ENCODE assay signal across 8 cellular contexts in genomic region chr20:32470025-32470861, GRCh38.
A peak's percentile ranks its signal among the peaks of the same experiment; 100 is the strongest.
DNase-seq lines count a peak whose midpoint lies in the region; ATAC-seq and TF ChIP-seq lines count a peak whose summit lies in the region.

No MANE protein-coding gene starts in this region.

- POLR2A ChIA-PET in PC-3 (lab: Charles Lee; ENCODE audit: unreplicated experiment), result no interaction called here

- H3K27me3 ChIP-seq in PC-3 (ENCODE audit: low read length) (no peaks in the 10 kb centered on the region), lung (ENCODE audit: control insufficient read depth, insufficient read depth) (no peaks in the 10 kb centered on the region)

- H3K4me1 ChIP-seq in PC-3 (ENCODE audit: insufficient read depth, low read length) (peaks cover 9% of the 10 kb centered on the region), lung (ENCODE audit: control insufficient read depth in 2 of 2, insufficient read depth in 2 of 2, low read length in 2 of 2) (peaks cover 0 to 72% of the 10 kb centered on the region in 2 donors)

- ATAC-seq in PC-3 (peak; percentile 30), lung (ENCODE audit: insufficient read depth, low FRiP score) (no peak), HG02970 (IDR thresholded peaks at IDR 0.05; ENCODE audit: low FRiP score, unreplicated experiment) (no peak), GM19452 (IDR thresholded peaks at IDR 0.05; ENCODE audit: unreplicated experiment) (no peak), HG02763 (IDR thresholded peaks at IDR 0.05; ENCODE audit: unreplicated experiment) (no peak)

- no peak overlapping the region for H2AFZ ChIP-seq in PC-3 (ENCODE audit: low read length)

- no peaks in the 10 kb centered on the region for H3K9me2 ChIP-seq in PC-3 (replicated peaks; ENCODE audit: low read length)

- intact Hi-C loops in PC-3 (cut with micrococcal nuclease), result no loop called here

- H3K9me3 ChIP-seq in PC-3 (ENCODE audit: low read length) (no peaks in the 10 kb centered on the region), lung (ENCODE audit: control insufficient read depth in 2 of 2, insufficient read depth in 1 of 2, low read length in 1 of 2) (no peaks in the 10 kb centered on the region)

- H3K27ac ChIP-seq in PC-3 (ENCODE audit: low read length) (no peak overlapping the region), lung (ENCODE audit: low read depth in 1 of 2, low read length in 1 of 2) (peak overlapping the region; percentile 56 to 91)

- DNase-seq in activated naive CD4-positive, alpha-beta T cell treated with Interleukin-2 at 50 U/mL for 16 hours, result peak; percentile 8
- DNase-seq in activated naive CD4-positive, alpha-beta T cell treated with anti-CD3 and anti-CD28 coated beads, Interleukin-2, amount 50 U/mL, for 16 hours, result no peak
- DNase-seq in PC-3 (peak; percentile 38), choroid plexus epithelial cell (ENCODE audit: low read depth) (peak; percentile 93), lung (ENCODE audit: low spot score) (peak; percentile 54)

- H3K36me3 ChIP-seq in PC-3 (ENCODE audit: low read depth, low read length), result no peaks in the 10 kb centered on the region
- H3K36me3 ChIP-seq in lung (ENCODE audit: control insufficient read depth in 2 of 2, insufficient read depth in 2 of 2, low read length in 2 of 2), result peaks cover 0 to 5% of the 10 kb centered on the region in 2 donors

- no peaks in the 10 kb centered on the region for H4K20me1 ChIP-seq in PC-3 (ENCODE audit: low read length)

- H3K4me3 ChIP-seq in PC-3 (ENCODE audit: low read length) (no peak overlapping the region), choroid plexus epithelial cell (ENCODE audit: low read depth, low read length) (no peak overlapping the region), lung (no peak overlapping the region)

- peaks cover 4% of the 10 kb centered on the region; the same call in 1 of the 2 replicates for H3K79me2 ChIP-seq in PC-3 (ENCODE audit: low read length)

- peak; percentile 61 for TF ChIP-seq CTCF in PC-3 (conservative IDR thresholded peaks at IDR 0.05; ENCODE audit: low read depth, low read length)
- TF ChIP-seq CTCF in choroid plexus epithelial cell (conservative IDR thresholded peaks at IDR 0.05; ENCODE audit: low read depth, low read length), result peak; percentile 76
- TF ChIP-seq CTCF in lung (IDR thresholded peaks at IDR 0.05; ENCODE audit: control extremely low read depth, extremely low read depth), result no peak

- H3K9ac ChIP-seq in PC-3 (ENCODE audit: low read length), result no peak overlapping the region

- no peaks in the 10 kb centered on the region for H3F3A ChIP-seq in PC-3 (ENCODE audit: low read length, unreplicated experiment)

- no peak overlapping the region for H3K4me2 ChIP-seq in PC-3 (ENCODE audit: low read length)

- no TSS peak for BruUV-seq in PC-3 (replicated peaks; lab: Mats Ljungman, UMichigan)

- CTCF ChIA-PET in PC-3 (lab: Charles Lee), result no interaction called here

- 38 to 57% methylated on average over 27 of the region's 27 CpGs for WGBS in lung, 2 donors
